ENCODE assay signal across 1 cellular context in genomic region chr16:87387942-87388817, GRCh38.
TF ChIP-seq lines count a peak whose summit lies in the region.

No MANE protein-coding gene starts in this region.

TF ChIP-seq in K562, 482 proteins besides CTCF, POLR2A, EP300 and RAD21 (continued from another document and continues in another):
- TF ChIP-seq, protein P1, sequence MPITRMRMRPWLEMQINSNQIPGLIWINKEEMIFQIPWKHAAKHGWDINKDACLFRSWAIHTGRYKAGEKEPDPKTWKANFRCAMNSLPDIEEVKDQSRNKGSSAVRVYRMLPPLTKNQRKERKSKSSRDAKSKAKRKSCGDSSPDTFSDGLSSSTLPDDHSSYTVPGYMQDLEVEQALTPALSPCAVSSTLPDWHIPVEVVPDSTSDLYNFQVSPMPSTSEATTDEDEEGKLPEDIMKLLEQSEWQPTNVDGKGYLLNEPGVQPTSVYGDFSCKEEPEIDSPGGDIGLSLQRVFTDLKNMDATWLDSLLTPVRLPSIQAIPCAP (CRISPR knock-in tag; IDR thresholded peaks at IDR 0.05; ENCODE audit: borderline replicate concordance), result no peak
- TF ChIP-seq HOXB6 (CRISPR knock-in tag; IDR thresholded peaks at IDR 0.05; ENCODE audit: borderline replicate concordance), result no peak
- peak; percentile 97 for TF ChIP-seq FOS (IDR thresholded peaks at IDR 0.05; ENCODE audit: extremely low read depth, insufficient read length)
- TF ChIP-seq BHLHE40 (IDR thresholded peaks at IDR 0.05; ENCODE audit: low read length), result peak; percentile 95
- TF ChIP-seq SOX6 (IDR thresholded peaks at IDR 0.05), result peak; percentile 82
- TF ChIP-seq NCOA4 (IDR thresholded peaks at IDR 0.05; ENCODE audit: partially characterized antibody), result no peak
- no peak for TF ChIP-seq MCM5 (IDR thresholded peaks at IDR 0.05; ENCODE audit: low read depth)
- TF ChIP-seq MEIS2 (IDR thresholded peaks at IDR 0.05; ENCODE audit: partially characterized antibody), result peak; percentile 100
- peak; percentile 54; the same call in 1 of the 2 replicates for TF ChIP-seq ZNF707 (CRISPR knock-in tag; conservative IDR thresholded peaks at IDR 0.05)
- peak; percentile 87 for TF ChIP-seq RBM25 (IDR thresholded peaks at IDR 0.05; ENCODE audit: low read depth, low read length, severe bottlenecking)
- TF ChIP-seq PREB (CRISPR knock-in tag; IDR thresholded peaks at IDR 0.05), result no peak
- no peak for TF ChIP-seq SRSF3 (IDR thresholded peaks at IDR 0.05; ENCODE audit: insufficient read depth, low read length)
- TF ChIP-seq ZNF175 (CRISPR knock-in tag; IDR thresholded peaks at IDR 0.05; ENCODE audit: low read depth), result peak; percentile 98
- TF ChIP-seq ZNF146 (CRISPR knock-in tag; IDR thresholded peaks at IDR 0.05; ENCODE audit: unreplicated experiment), result no peak
- TF ChIP-seq ZBTB7A (IDR thresholded peaks at IDR 0.05; ENCODE audit: borderline replicate concordance, control insufficient read depth, low read depth, low read length), result no peak
- peak; percentile 68 for TF ChIP-seq TBP (optimal IDR thresholded peaks at IDR 0.05; ENCODE audit: low read depth, low read length)
- TF ChIP-seq CHCHD3 (CRISPR knock-in tag; IDR thresholded peaks at IDR 0.05), result no peak
- peak; percentile 98 for TF ChIP-seq ZNF584 (CRISPR knock-in tag; IDR thresholded peaks at IDR 0.05; ENCODE audit: low read depth)
- 0 out of 2 replicates have a peak, but pooled peaks have one; percentile 36 for TF ChIP-seq ZNF79 (CRISPR knock-in tag; IDR thresholded peaks at IDR 0.05; ENCODE audit: low read depth)
- TF ChIP-seq HMBOX1 (IDR thresholded peaks at IDR 0.05), result peak; percentile 55; the same call in 1 of the 2 replicates
- TF ChIP-seq PPARD (CRISPR knock-in tag; IDR thresholded peaks at IDR 0.05), result no peak
- TF ChIP-seq ZNF76 (CRISPR knock-in tag; IDR thresholded peaks at IDR 0.05; ENCODE audit: borderline replicate concordance), result peak; percentile 57; the same call in 1 of the 2 replicates
- 0 out of 2 replicates have a peak, but pooled peaks have one; percentile 57 for TF ChIP-seq ZNF41 (CRISPR knock-in tag; conservative IDR thresholded peaks at IDR 0.05)
- TF ChIP-seq FOSL1 (tag; conservative IDR thresholded peaks at IDR 0.05), result peak; percentile 93
- TF ChIP-seq MTA1 (IDR thresholded peaks at IDR 0.05; ENCODE audit: borderline replicate concordance), result peak; percentile 62
- TF ChIP-seq ZNF239 (CRISPR knock-in tag; IDR thresholded peaks at IDR 0.05), result peak; percentile 56
- TF ChIP-seq NR1H2 (CRISPR knock-in tag; IDR thresholded peaks at IDR 0.05), result no peak
- TF ChIP-seq, protein P2, sequence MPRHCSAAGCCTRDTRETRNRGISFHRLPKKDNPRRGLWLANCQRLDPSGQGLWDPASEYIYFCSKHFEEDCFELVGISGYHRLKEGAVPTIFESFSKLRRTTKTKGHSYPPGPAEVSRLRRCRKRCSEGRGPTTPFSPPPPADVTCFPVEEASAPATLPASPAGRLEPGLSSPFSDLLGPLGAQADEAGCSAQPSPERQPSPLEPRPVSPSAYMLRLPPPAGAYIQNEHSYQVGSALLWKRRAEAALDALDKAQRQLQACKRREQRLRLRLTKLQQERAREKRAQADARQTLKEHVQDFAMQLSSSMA (CRISPR knock-in tag; IDR thresholded peaks at IDR 0.05), result peak; percentile 98
- TF ChIP-seq ZFP91 (CRISPR knock-in tag; IDR thresholded peaks at IDR 0.05), result no peak
- TF ChIP-seq MAFG (tag; conservative IDR thresholded peaks at IDR 0.05), result no peak
- no peak for TF ChIP-seq POLR3G (IDR thresholded peaks at IDR 0.05; ENCODE audit: extremely low read depth, insufficient read length, insufficient replicate concordance)
- peak; percentile 84 for TF ChIP-seq NCOR1 (IDR thresholded peaks at IDR 0.05)
- no peak; the same call in 1 of the 2 replicates for TF ChIP-seq SREBF1 (IDR thresholded peaks at IDR 0.05; ENCODE audit: borderline replicate concordance, low read depth, low read length)
- TF ChIP-seq SNAPC5 (CRISPR knock-in tag; IDR thresholded peaks at IDR 0.05), result no peak
- TF ChIP-seq PHF20 (IDR thresholded peaks at IDR 0.05; ENCODE audit: partially characterized antibody), result no peak
- TF ChIP-seq ETV1 (tag; conservative IDR thresholded peaks at IDR 0.05; ENCODE audit: low read depth), result peak; percentile 83
- peak; percentile 23; the same call in 1 of the 2 replicates for TF ChIP-seq CBFA2T3 (IDR thresholded peaks at IDR 0.05)
- no peak for TF ChIP-seq ZKSCAN3 (CRISPR knock-in tag; IDR thresholded peaks at IDR 0.05)
- TF ChIP-seq ZNF511 (CRISPR knock-in tag; IDR thresholded peaks at IDR 0.05), result 0 out of 2 replicates have a peak, but pooled peaks have one; percentile 38
- peak; percentile 82 to 87 for TF ChIP-seq NRF1 (conservative IDR thresholded peaks at IDR 0.05 in 1 of 2, IDR thresholded peaks at IDR 0.05 in 1 of 2)
- TF ChIP-seq LEF1 (IDR thresholded peaks at IDR 0.05), result peak; percentile 94
- TF ChIP-seq DDX20 (tag; IDR thresholded peaks at IDR 0.05; ENCODE audit: low read depth), result peak; percentile 75
- peak; percentile 78 for TF ChIP-seq SP2 (IDR thresholded peaks at IDR 0.05; ENCODE audit: extremely low read depth, low read depth, low read length, poor library complexity, severe bottlenecking)
- 0 out of 2 replicates have a peak, but pooled peaks have one; percentile 52 for TF ChIP-seq HEY1 (CRISPR knock-in tag; IDR thresholded peaks at IDR 0.05; ENCODE audit: borderline replicate concordance)
- TF ChIP-seq GABPB2 (CRISPR knock-in tag; conservative IDR thresholded peaks at IDR 0.05), result no peak; the same call in 1 of the 2 replicates
- no peak for TF ChIP-seq HNRNPL (IDR thresholded peaks at IDR 0.05; ENCODE audit: low read depth, low read length)
- peak; percentile 84 for TF ChIP-seq PTTG1 (tag; IDR thresholded peaks at IDR 0.05; ENCODE audit: low read depth)
- TF ChIP-seq MCM2 (IDR thresholded peaks at IDR 0.05; ENCODE audit: low read depth), result no peak
- TF ChIP-seq ZKSCAN8 (CRISPR knock-in tag; IDR thresholded peaks at IDR 0.05), result peak; percentile 71
- peak; percentile 98 for TF ChIP-seq JUN (IDR thresholded peaks at IDR 0.05; ENCODE audit: borderline replicate concordance, low read depth, low read length)
- peak; percentile 85; the same call in 1 of the 2 replicates for TF ChIP-seq JUN (CRISPR knock-in tag; IDR thresholded peaks at IDR 0.05; ENCODE audit: borderline replicate concordance)
- TF ChIP-seq FOXP4 (CRISPR knock-in tag; IDR thresholded peaks at IDR 0.05; ENCODE audit: borderline replicate concordance), result peak; percentile 89; the same call in 1 of the 2 replicates
- peak; percentile 80 for TF ChIP-seq MTA3 (IDR thresholded peaks at IDR 0.05; ENCODE audit: borderline replicate concordance)
- TF ChIP-seq UBTF (IDR thresholded peaks at IDR 0.05; ENCODE audit: borderline replicate concordance in 1 of 2, low read depth in 2 of 2, low read length in 2 of 2), result no peak
- TF ChIP-seq TARDBP (IDR thresholded peaks at IDR 0.05), result no peak
- no peak for TF ChIP-seq CBX2 (IDR thresholded peaks at IDR 0.05; ENCODE audit: insufficient read depth, low read length, poor library complexity, severe bottlenecking)
- TF ChIP-seq ZNF717 (CRISPR knock-in tag; IDR thresholded peaks at IDR 0.05), result no peak
- TF ChIP-seq BRD9 (IDR thresholded peaks at IDR 0.05; ENCODE audit: low read depth, partially characterized antibody), result no peak
- TF ChIP-seq CCNT2 (IDR thresholded peaks at IDR 0.05; ENCODE audit: borderline replicate concordance, extremely low read depth, insufficient read length, low read depth, low read length), result no peak
- TF ChIP-seq, protein P3, sequence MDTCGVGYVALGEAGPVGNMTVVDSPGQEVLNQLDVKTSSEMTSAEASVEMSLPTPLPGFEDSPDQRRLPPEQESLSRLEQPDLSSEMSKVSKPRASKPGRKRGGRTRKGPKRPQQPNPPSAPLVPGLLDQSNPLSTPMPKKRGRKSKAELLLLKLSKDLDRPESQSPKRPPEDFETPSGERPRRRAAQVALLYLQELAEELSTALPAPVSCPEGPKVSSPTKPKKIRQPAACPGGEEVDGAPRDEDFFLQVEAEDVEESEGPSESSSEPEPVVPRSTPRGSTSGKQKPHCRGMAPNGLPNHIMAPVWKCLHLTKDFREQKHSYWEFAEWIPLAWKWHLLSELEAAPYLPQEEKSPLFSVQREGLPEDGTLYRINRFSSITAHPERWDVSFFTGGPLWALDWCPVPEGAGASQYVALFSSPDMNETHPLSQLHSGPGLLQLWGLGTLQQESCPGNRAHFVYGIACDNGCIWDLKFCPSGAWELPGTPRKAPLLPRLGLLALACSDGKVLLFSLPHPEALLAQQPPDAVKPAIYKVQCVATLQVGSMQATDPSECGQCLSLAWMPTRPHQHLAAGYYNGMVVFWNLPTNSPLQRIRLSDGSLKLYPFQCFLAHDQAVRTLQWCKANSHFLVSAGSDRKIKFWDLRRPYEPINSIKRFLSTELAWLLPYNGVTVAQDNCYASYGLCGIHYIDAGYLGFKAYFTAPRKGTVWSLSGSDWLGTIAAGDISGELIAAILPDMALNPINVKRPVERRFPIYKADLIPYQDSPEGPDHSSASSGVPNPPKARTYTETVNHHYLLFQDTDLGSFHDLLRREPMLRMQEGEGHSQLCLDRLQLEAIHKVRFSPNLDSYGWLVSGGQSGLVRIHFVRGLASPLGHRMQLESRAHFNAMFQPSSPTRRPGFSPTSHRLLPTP (IDR thresholded peaks at IDR 0.05; ENCODE audit: borderline replicate concordance, extremely low read depth, insufficient read length), result no peak
- TF ChIP-seq ZNF766 (CRISPR knock-in tag; conservative IDR thresholded peaks at IDR 0.05), result peak; percentile 88
- 0 out of 2 replicates have a peak, but pooled peaks have one; percentile 12 for TF ChIP-seq NFATC3 (IDR thresholded peaks at IDR 0.05)
